9 cellular contexts compared by ENCODE assay signal in the genomic region with DNA sequence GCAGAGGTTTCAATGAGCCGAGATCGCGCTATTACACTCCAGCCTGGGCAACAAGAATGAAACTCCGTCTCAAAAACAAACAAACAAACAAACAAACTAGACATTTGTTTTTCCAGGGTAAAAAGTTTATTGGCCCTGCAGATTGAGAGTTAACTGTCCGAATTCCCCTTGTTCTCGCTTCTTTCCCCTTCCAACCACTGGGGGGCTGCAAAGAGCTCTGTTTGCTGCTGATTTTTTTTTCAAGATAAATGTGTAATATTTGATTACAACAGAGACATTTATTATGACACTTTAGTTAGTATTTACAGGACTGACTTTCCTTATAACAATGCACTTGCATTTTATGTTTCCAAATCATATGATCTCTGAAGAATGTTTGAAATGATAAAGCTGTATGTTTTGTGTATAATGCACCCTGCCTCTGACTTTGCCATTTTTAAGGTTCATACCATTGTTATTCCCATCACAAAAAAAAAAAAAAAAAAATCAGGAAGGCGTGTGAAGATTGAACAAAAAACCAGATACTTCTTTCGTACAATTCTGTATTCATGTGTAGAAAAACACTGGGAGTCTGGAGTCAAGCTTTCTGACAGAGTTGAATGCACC. TPM values are rescaled to one million over a fixed set of nuclear protein-coding genes. Genes with fewer than 3 reads are reported as not detected.
DNase-seq lines count a peak whose midpoint lies in the region; ATAC-seq and TF ChIP-seq lines count a peak whose summit lies in the region.
"Had no signal": no experiment of that assay in that cellular context is flagged by ENCODE, and none has a peak within 500 bp of the region (broad histone marks: within the 10 kb centered on the region; RNA-seq: fewer than 3 reads in every experiment).

No MANE protein-coding gene starts in this region.

- peaks cover 12% of the 10 kb centered on the region for H3K4me1 Mint-ChIP-seq in Calu3 (ENCODE audit: low read depth, unreplicated experiment)
- no peaks in the 10 kb centered on the region for H3K4me1 Mint-ChIP-seq in activated T-helper 17 cell treated with anti-CD3 and anti-CD28 coated beads, Interleukin-2, amount 50 U/mL, for 72 hours

- ATAC-seq in GM19328 (IDR thresholded peaks at IDR 0.05; ENCODE audit: unreplicated experiment) = no peak
- no peak for ATAC-seq in activated T-helper 17 cell treated with anti-CD3 and anti-CD28 coated beads, Interleukin-2, amount 50 U/mL, for 72 hours (replicated peaks)

- H3K36me3 Mint-ChIP-seq in Calu3 (ENCODE audit: insufficient read depth, unreplicated experiment) = no peaks in the 10 kb centered on the region
- no peaks in the 10 kb centered on the region for H3K36me3 Mint-ChIP-seq in activated T-helper 17 cell treated with anti-CD3 and anti-CD28 coated beads, Interleukin-2, amount 50 U/mL, for 72 hours (ENCODE audit: low read depth)

- no peak overlapping the region for H3K27ac Mint-ChIP-seq in Calu3 (ENCODE audit: unreplicated experiment)
- H3K27ac Mint-ChIP-seq in activated T-helper 17 cell treated with anti-CD3 and anti-CD28 coated beads, Interleukin-2, amount 50 U/mL, for 72 hours = no peak overlapping the region
- H3K27ac Mint-ChIP-seq: naive B cell had no signal

- no peak overlapping the region for H3K4me3 ChIP-seq in coronary artery

- BruUV-seq in Calu3 (replicated peaks; lab: Mats Ljungman, UMichigan) = no TSS peak

- DNase-seq in Calu3 (peak; percentile 76), HEK293T (ENCODE audit: extremely low spot score) (peak; percentile 55), NCI-H82 treated with DMSO at 0.1 percent for 48 hours (lab: John Stamatoyannopoulos, UW; ENCODE audit: unreplicated experiment) (peak; percentile 47), coronary artery (ENCODE audit: low spot score) (no peak), medulla oblongata (ENCODE audit: extremely low spot score) (peak; percentile 75), DMS153 treated with DMSO at 0.1 percent for 48 hours (lab: John Stamatoyannopoulos, UW; ENCODE audit: unreplicated experiment) (no peak)
- DNase-seq: naive B cell had no signal

- CTCF ChIA-PET in Calu3 (lab: Charles Lee) = interaction anchor here (0.6 to 1.0 kb wide), 22 partner anchors 9 to 1713 kb away, joined by 3 to 8 read pairs (median 4); no protein-coding TSS in a partner anchor
- CTCF ChIA-PET in HEK293T (lab: Yijun Ruan, JAX) = interaction anchor here (0.6 to 1.6 kb wide), 15 partner anchors 12 to 795 kb away, joined by 3 to 7 read pairs (median 4); no protein-coding TSS in a partner anchor

- intact Hi-C loops in Calu3 (cut with micrococcal nuclease; ENCODE audit: unreplicated experiment) = loop anchor here (2.0 to 10.0 kb wide), 4 partner anchors 280 to 925 kb away; no protein-coding TSS in a partner anchor

- TF ChIP-seq CTCF in Calu3 (IDR thresholded peaks at IDR 0.05; ENCODE audit: unreplicated experiment) (peak; percentile 74), coronary artery (IDR thresholded peaks at IDR 0.05) (peak; percentile 44)

- peaks cover 100% of the 10 kb centered on the region for H3K27me3 Mint-ChIP-seq in Calu3 (ENCODE audit: unreplicated experiment)
- H3K27me3 Mint-ChIP-seq in activated T-helper 17 cell treated with anti-CD3 and anti-CD28 coated beads, Interleukin-2, amount 50 U/mL, for 72 hours = peaks cover 51% of the 10 kb centered on the region

- no peak overlapping the region for H3K4me3 Mint-ChIP-seq in Calu3 (ENCODE audit: low read depth, unreplicated experiment)
- H3K4me3 Mint-ChIP-seq in activated T-helper 17 cell treated with anti-CD3 and anti-CD28 coated beads, Interleukin-2, amount 50 U/mL, for 72 hours = no peak overlapping the region
- H3K4me3 Mint-ChIP-seq: naive B cell had no signal

- no peaks in the 10 kb centered on the region for H3K9me3 Mint-ChIP-seq in Calu3 (ENCODE audit: low read depth, unreplicated experiment)
- H3K9me3 Mint-ChIP-seq in activated T-helper 17 cell treated with anti-CD3 and anti-CD28 coated beads, Interleukin-2, amount 50 U/mL, for 72 hours = no peaks in the 10 kb centered on the region

- no peak overlapping the region for H3K27ac ChIP-seq in coronary artery

- POLR2A ChIA-PET in HEK293T (lab: Yijun Ruan, JAX) = no interaction called here

TF ChIP-seq in HEK293T, 16 proteins besides CTCF, POLR2A, EP300 and RAD21:
- no peak for TF ChIP-seq SP1 (IDR thresholded peaks at IDR 0.05)
- TF ChIP-seq ZNF384 (IDR thresholded peaks at IDR 0.05) = peak; percentile 77
TF ChIP-seq in HEK293T: peak in this region for 1.

RNA-seq across cellular contexts. Expression of gene CLSTN2, which starts 2.8 kb away (rescaled TPM):
- 0.07 TPM in 2 replicates for total RNA-seq in Calu3 (2022)
- total RNA-seq in activated T-helper 17 cell treated with anti-CD3 and anti-CD28 coated beads, Interleukin-2, amount 50 U/mL, for 72 hours = under 1 TPM in 1 of 2 donors, not detected in 1; 0.08 TPM

Comparison
In these comparisons a context has a peak if more than half of its experiments do, and no peak if none do; other contexts are left out.
1. DNase-seq: peak in Calu3 (single experiment), HEK293T (single experiment), NCI-H82 treated with DMSO at 0.1 percent for 48 hours (single experiment) and medulla oblongata (single experiment); none in coronary artery (single experiment) and DMS153 treated with DMSO at 0.1 percent for 48 hours (single experiment).